ENCODE assay signal across 15 cellular contexts in the genomic region with DNA sequence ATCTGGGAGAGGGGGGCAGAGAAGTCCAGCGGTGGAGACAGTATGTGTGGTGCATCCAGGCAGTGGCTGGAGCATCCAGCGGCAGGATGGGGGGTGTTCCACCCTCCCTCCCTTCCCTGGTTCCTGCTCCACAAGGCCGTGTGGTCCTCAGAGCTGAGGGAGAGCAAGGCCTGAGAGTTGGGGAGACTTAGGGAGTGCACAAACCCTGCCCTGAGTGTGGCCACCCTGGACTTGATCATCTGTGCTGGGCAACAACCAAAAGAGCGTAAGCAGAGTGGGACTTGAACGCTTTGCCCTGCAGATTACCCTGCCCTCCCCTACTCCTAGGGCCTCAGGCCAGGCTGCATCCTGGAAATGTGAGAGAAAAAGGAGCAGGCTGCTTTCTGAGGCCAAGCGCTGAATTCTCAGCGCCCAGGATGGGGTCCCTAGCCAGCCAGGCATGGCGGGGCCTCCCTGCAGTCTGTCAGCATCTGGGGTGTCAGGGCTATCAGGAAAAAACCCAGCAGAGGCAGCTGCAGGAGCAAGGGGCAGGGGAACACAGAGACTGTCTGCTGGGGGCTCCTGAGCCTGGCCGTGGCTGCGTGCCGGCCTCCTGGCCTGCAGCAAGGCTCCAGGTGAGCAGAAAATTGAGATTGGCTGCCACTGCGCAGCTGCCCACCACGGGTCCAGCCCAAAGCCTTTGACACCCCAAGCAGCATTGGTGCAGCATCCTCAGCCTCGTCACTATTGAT.
"Had no signal": no experiment of that assay in that cellular context is flagged by ENCODE, and none has a peak within 500 bp of the region (broad histone marks: within the 10 kb centered on the region; RNA-seq: fewer than 3 reads in every experiment).

No MANE protein-coding gene starts in this region.

- H3K4me1 ChIP-seq: adrenal gland, ascending aorta, colonic mucosa had no signal

- H3K9me3 ChIP-seq: adrenal gland, ascending aorta, colonic mucosa, left ventricle myocardium inferior, tibial nerve had no signal

- ATAC-seq: effector memory CD8-positive, alpha-beta T cell; esophagus mucosa; stimulated activated naive CD8-positive, alpha-beta T cell treated with anti-CD3 and anti-CD28 coated beads, Interleukin-15, amount 100 ng/mL, for 72 hours had no signal

- H3K4me3 ChIP-seq: adrenal gland, ascending aorta, colonic mucosa, dorsolateral prefrontal cortex, left ventricle myocardium inferior, tibial nerve had no signal

- H3K36me3 ChIP-seq: adrenal gland, ascending aorta, brain microvascular endothelial cell, colonic mucosa, left ventricle myocardium inferior, tibial nerve had no signal

- DNase-seq: activated naive CD4-positive, alpha-beta T cell; activated T-cell treated with anti-CD3 and anti-CD28 coated beads, Interleukin-2, amount 50 U/mL, for 1 hour; adrenal gland; brain microvascular endothelial cell; colonic mucosa; effector memory CD8-positive, alpha-beta T cell; foreskin melanocyte; immature natural killer cell; left ventricle myocardium inferior; stimulated activated CD4-positive, alpha-beta T cell treated with anti-CD3 and anti-CD28 coated beads, Interleukin-12 subunit alpha, Interleukin-12 subunit beta, amount 100 ng/mL, for 4 hours; stimulated activated naive CD8-positive, alpha-beta T cell treated with anti-CD3 and anti-CD28 coated beads, Interleukin-15, amount 100 ng/mL, for 72 hours had no signal

- H3K27ac ChIP-seq: adrenal gland, ascending aorta, brain microvascular endothelial cell, colonic mucosa, dorsolateral prefrontal cortex, left ventricle myocardium inferior, tibial nerve had no signal

- H3K27me3 ChIP-seq: adrenal gland, ascending aorta, brain microvascular endothelial cell, colonic mucosa, tibial nerve had no signal
